14 cellular contexts compared by ENCODE assay signal in the genomic region with DNA sequence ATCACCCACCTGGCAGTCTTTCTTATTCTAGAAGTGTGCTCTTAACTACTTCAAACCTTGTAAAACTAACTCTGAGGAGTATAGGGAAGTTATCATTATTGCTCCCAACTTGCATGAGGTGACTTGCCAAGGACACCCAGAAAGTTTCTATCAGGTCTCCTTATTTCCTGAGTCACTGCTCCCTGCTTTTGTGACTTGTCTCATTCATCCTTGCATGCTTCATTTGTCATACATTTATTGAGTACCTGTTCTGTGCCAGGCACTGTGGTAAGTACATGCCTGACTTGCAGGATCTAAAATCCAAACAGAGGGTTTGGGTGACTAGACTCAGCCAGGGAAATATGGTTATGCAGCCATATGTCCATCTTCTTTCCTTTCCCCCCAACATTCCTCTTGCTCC. TPM values are rescaled to one million over a fixed set of nuclear protein-coding genes. Genes with fewer than 3 reads are reported as not detected.
DNase-seq lines count a peak whose midpoint lies in the region; ATAC-seq, FAIRE-seq and TF ChIP-seq lines count a peak whose summit lies in the region.
"Had no signal": no experiment of that assay in that cellular context is flagged by ENCODE, and none has a peak within 500 bp of the region (broad histone marks: within the 10 kb centered on the region; RNA-seq: fewer than 3 reads in every experiment).

No MANE protein-coding gene starts in this region.

- H3K27me3 ChIP-seq in RWPE2 (ENCODE audit: insufficient read depth, poor library complexity, severe bottlenecking) (no peaks in the 10 kb centered on the region), keratinocyte (ENCODE audit: control insufficient read depth, extremely low read depth, insufficient read depth, low read length) (no peaks in the 10 kb centered on the region), upper lobe of left lung (no peaks in the 10 kb centered on the region), mesendoderm (ENCODE audit: insufficient read depth, low read length, poor library complexity) (no peaks in the 10 kb centered on the region)
- H3K27me3 ChIP-seq: BLaER1 treated with 17β-estradiol and CSF1 and Interleukin-3, amounts not matched to agents 10 nM and 100 nM had no signal

- no peak overlapping the region for H3K18ac ChIP-seq in mesendoderm (ENCODE audit: low read length)

- DNase-seq in DMS79 treated with DMSO at 0.1 percent for 48 hours (lab: John Stamatoyannopoulos, UW) (peak; percentile 34), RWPE2 (ENCODE audit: low spot score) (no peak), epithelial cell of esophagus (ENCODE audit: low read depth) (peak; percentile 51), keratinocyte (ENCODE audit: low read depth, low spot score) (no peak), upper lobe of left lung (no peak), mesendoderm (no peak), RPMI8226 (no peak)
- DNase-seq: Calu3; CD8-positive, alpha-beta T cell had no signal

- H2BK15ac ChIP-seq in mesendoderm (replicated peaks; ENCODE audit: low read depth) = no peak overlapping the region

- H3K4me1 ChIP-seq in RWPE2 (ENCODE audit: insufficient read depth, poor library complexity, severe bottlenecking) = peaks cover 30% of the 10 kb centered on the region
- H3K4me1 ChIP-seq in keratinocyte (ENCODE audit: control insufficient read depth, extremely low read depth, insufficient read depth, low read length) = peaks cover 37% of the 10 kb centered on the region
- no peaks in the 10 kb centered on the region for H3K4me1 ChIP-seq in upper lobe of left lung
- peaks cover 2% of the 10 kb centered on the region for H3K4me1 ChIP-seq in mesendoderm (ENCODE audit: control insufficient read depth, low read depth, low read length)
- H3K4me1 ChIP-seq: HAP-1 had no signal

- no peak overlapping the region for H3K23ac ChIP-seq in mesendoderm (ENCODE audit: low read length)

- H3K4me2 ChIP-seq in keratinocyte (ENCODE audit: control insufficient read depth, extremely low read depth, insufficient read depth, low read depth, low read length) = no peak overlapping the region
- H3K4me2 ChIP-seq in mesendoderm (ENCODE audit: low read length) = no peak overlapping the region
- H3K4me2 ChIP-seq: BLaER1 treated with 17β-estradiol and CSF1 and Interleukin-3, amounts not matched to agents 10 nM and 100 nM had no signal

- H3K9ac ChIP-seq in keratinocyte (ENCODE audit: control insufficient read depth, extremely low read depth, insufficient read depth, low read length) = no peak overlapping the region
- H3K9ac ChIP-seq in mesendoderm (ENCODE audit: low read length) = no peak overlapping the region
- H3K9ac ChIP-seq: BLaER1 treated with 17β-estradiol and CSF1 and Interleukin-3, amounts not matched to agents 10 nM and 100 nM had no signal

- no peak overlapping the region for H3K4ac ChIP-seq in mesendoderm (ENCODE audit: low read depth, low read length)

- peaks cover 11% of the 10 kb centered on the region; the same call in 1 of the 2 replicates for H3K36me3 ChIP-seq in RWPE2 (ENCODE audit: low read depth)
- H3K36me3 ChIP-seq in keratinocyte (ENCODE audit: control insufficient read depth in 2 of 2, extremely low read depth in 1 of 2, insufficient read depth in 2 of 2, low read length in 2 of 2) = peaks cover 1 to 10% of the 10 kb centered on the region in 2 experiments
- H3K36me3 ChIP-seq in upper lobe of left lung = peaks cover 0 to 8% (median 0%) of the 10 kb centered on the region in 4 donors
- H3K36me3 ChIP-seq in mesendoderm (ENCODE audit: control insufficient read depth, insufficient read depth, low read length) = no peaks in the 10 kb centered on the region
- H3K36me3 ChIP-seq: HAP-1 had no signal

- H3K27ac ChIP-seq in RWPE2 (ENCODE audit: poor library complexity, severe bottlenecking) = peak overlapping the region; percentile 77
- H3K27ac ChIP-seq in keratinocyte (ENCODE audit: control insufficient read depth, insufficient read depth, low read length) = peak overlapping the region; percentile 99
- no peak overlapping the region for H3K27ac ChIP-seq in upper lobe of left lung
- no peak overlapping the region for H3K27ac ChIP-seq in mesendoderm (ENCODE audit: low read depth, low read length)
- H3K27ac ChIP-seq: BLaER1 treated with 17β-estradiol and CSF1 and Interleukin-3, amounts not matched to agents 10 nM and 100 nM had no signal

- no peaks in the 10 kb centered on the region for H3K9me1 ChIP-seq in keratinocyte (ENCODE audit: control insufficient read depth, extremely low read depth, insufficient read depth, low read length)

- TF ChIP-seq EP300 in upper lobe of left lung (IDR thresholded peaks at IDR 0.05) = no peak

- H2BK5ac ChIP-seq in mesendoderm (ENCODE audit: low read length) = no peak overlapping the region

- TF ChIP-seq POLR2A in upper lobe of left lung (IDR thresholded peaks at IDR 0.05) = no peak

- H3K56ac ChIP-seq in mesendoderm (ENCODE audit: low read length) = no peak overlapping the region

- dilution Hi-C loops in keratinocyte (cut with MboI; ENCODE audit: extremely low pct_ligation_motif_present, low sequenced_read_pairs) = no loop called here

- no peaks in the 10 kb centered on the region for H4K20me1 ChIP-seq in keratinocyte (ENCODE audit: control insufficient read depth, extremely low read depth, insufficient read depth, low read length)
- H4K20me1 ChIP-seq: BLaER1 treated with 17β-estradiol and CSF1 and Interleukin-3, amounts not matched to agents 10 nM and 100 nM had no signal

- H2BK120ac ChIP-seq in mesendoderm (ENCODE audit: low read depth, low read length) = no peak overlapping the region

- H4K8ac ChIP-seq in mesendoderm (ENCODE audit: low read depth, low read length) = no peak overlapping the region

- H3K79me2 ChIP-seq in keratinocyte (ENCODE audit: control insufficient read depth, insufficient read depth, low read length) (no peaks in the 10 kb centered on the region), mesendoderm (ENCODE audit: control insufficient read depth, insufficient read depth, low read length) (no peaks in the 10 kb centered on the region)

- no peaks in the 10 kb centered on the region for H3K79me1 ChIP-seq in mesendoderm (ENCODE audit: low read length)

- peak; percentile 46 for FAIRE-seq in keratinocyte (lab: Jason Lieb, UNC)
- FAIRE-seq: G401.6, GM12891, GM19239 had no signal

- TF ChIP-seq CTCF in RWPE2 (IDR thresholded peaks at IDR 0.05; ENCODE audit: poor library complexity, severe bottlenecking) (no peak), epithelial cell of esophagus (IDR thresholded peaks at IDR 0.05; ENCODE audit: insufficient read depth, low read depth, low read length, missing control alignments) (no peak), keratinocyte (optimal IDR thresholded peaks at IDR 0.05 in 1 of 3, IDR thresholded peaks at IDR 0.05 in 1 of 3, conservative IDR thresholded peaks at IDR 0.05 in 1 of 3; ENCODE audit: extremely low read depth in 1 of 3, insufficient read depth in 2 of 3, low read length in 3 of 3) (no peak), upper lobe of left lung (IDR thresholded peaks at IDR 0.05) (no peak)

- no peak overlapping the region for H4K5ac ChIP-seq in mesendoderm (ENCODE audit: low read length)

- H2AFZ ChIP-seq in keratinocyte (ENCODE audit: control insufficient read depth, low read length) = no peak overlapping the region

- no peak overlapping the region for H3K4me3 ChIP-seq in RWPE2 (ENCODE audit: severe bottlenecking)
- H3K4me3 ChIP-seq in epithelial cell of esophagus (ENCODE audit: low read length) = no peak overlapping the region
- no peak overlapping the region for H3K4me3 ChIP-seq in keratinocyte (ENCODE audit: control insufficient read depth in 2 of 3, extremely low read depth in 1 of 3, insufficient read depth in 2 of 3, low read depth in 1 of 3, low read length in 3 of 3)
- no peak overlapping the region for H3K4me3 ChIP-seq in upper lobe of left lung
- H3K4me3 ChIP-seq in mesendoderm (ENCODE audit: low read length) = no peak overlapping the region
- H3K4me3 ChIP-seq: BLaER1 treated with 17β-estradiol and CSF1 and Interleukin-3, amounts not matched to agents 10 nM and 100 nM; HAP-1 had no signal

- no peak overlapping the region for H2AK5ac ChIP-seq in mesendoderm (ENCODE audit: low read length)

- H3K9me3 ChIP-seq in RWPE2 (ENCODE audit: severe bottlenecking) (peaks cover 6% of the 10 kb centered on the region), keratinocyte (ENCODE audit: control insufficient read depth, low read depth, low read length) (no peaks in the 10 kb centered on the region), upper lobe of left lung (no peaks in the 10 kb centered on the region)
- H3K9me3 ChIP-seq: HAP-1 had no signal

- ATAC-seq in RWPE2 (ENCODE audit: low read depth) = no peak
- ATAC-seq in upper lobe of left lung (ENCODE audit: low FRiP score in 2 of 2) = no peak
- ATAC-seq: CD8-positive, alpha-beta T cell had no signal

RNA-seq across cellular contexts. Expression of a gene that starts 25.5 kb away (rescaled TPM):
- 69.9 to 74.2 TPM (median 70.7 TPM) in 3 replicates for polyA plus RNA-seq in keratinocyte
- polyA plus RNA-seq in keratinocyte (2011; ENCODE audit: low read depth) = 18.8 TPM
- polyA plus RNA-seq in keratinocyte (2011; cell fraction: cytosol; rRNA removed) = 48.3 and 59.3 TPM in 2 replicates
- polyA plus RNA-seq in keratinocyte (2011; cell fraction: nucleus; rRNA removed) = 77.8 and 86.7 TPM in 2 replicates
- polyA plus RNA-seq in keratinocyte (2012; ENCODE audit: low replicate concordance) = 28.4 and 57.7 TPM in 2 replicates
- 22.9 to 83.6 TPM (median 76.1 TPM) in 3 replicates for polyA minus RNA-seq in keratinocyte
- 32.8 TPM for polyA minus RNA-seq in keratinocyte (2011; cell fraction: cytosol; rRNA and poly(A)+ RNA removed)
- polyA minus RNA-seq in keratinocyte (2011; cell fraction: nucleus; rRNA and poly(A)+ RNA removed) = 44.0 and 80.8 TPM in 2 replicates
- total RNA-seq in upper lobe of left lung = 10 to 100 TPM in 4 of 6 donors, 1 to 10 TPM in 2; 3.1 to 65.1 (median 12.7) TPM
- polyA plus RNA-seq in mesendoderm (2013, experiment 1 of 2) = 2.6 TPM
- polyA plus RNA-seq in mesendoderm (2013, experiment 2 of 2) = 3.0 TPM

RNA-seq across cellular contexts. Expression of a gene that starts 55.3 kb away (rescaled TPM):
- 84.8 to 95.4 TPM (median 90.5 TPM) in 3 replicates for polyA plus RNA-seq in keratinocyte
- polyA plus RNA-seq in keratinocyte (2011; ENCODE audit: low read depth) = 56.7 TPM
- polyA plus RNA-seq in keratinocyte (2011; cell fraction: cytosol; rRNA removed) = 48.4 and 89.7 TPM in 2 replicates
- 43.2 and 46.3 TPM in 2 replicates for polyA plus RNA-seq in keratinocyte (2011; cell fraction: nucleus; rRNA removed)
- 56.6 and 118 TPM in 2 replicates for polyA plus RNA-seq in keratinocyte (2012; ENCODE audit: low replicate concordance)
- 26.1 to 49.7 TPM (median 35.2 TPM) in 3 replicates for polyA minus RNA-seq in keratinocyte
- 85.6 TPM for polyA minus RNA-seq in keratinocyte (2011; cell fraction: cytosol; rRNA and poly(A)+ RNA removed)
- 21.6 and 22.6 TPM in 2 replicates for polyA minus RNA-seq in keratinocyte (2011; cell fraction: nucleus; rRNA and poly(A)+ RNA removed)
- total RNA-seq in upper lobe of left lung = 10 to 100 TPM; 28.1 to 59.1 (median 43.6) TPM
- 34.3 TPM for polyA plus RNA-seq in mesendoderm (2013, experiment 1 of 2)
- 32.3 TPM for polyA plus RNA-seq in mesendoderm (2013, experiment 2 of 2)

Comparison
In these comparisons a context has a peak if more than half of its experiments do, and no peak if none do; other contexts are left out.
1. DNase-seq: peak in DMS79 treated with DMSO at 0.1 percent for 48 hours (single experiment) and epithelial cell of esophagus (single experiment); none in RWPE2 (single experiment), keratinocyte (single experiment), upper lobe of left lung (0 of 2), mesendoderm (single experiment) and RPMI8226 (single experiment).
2. H3K27ac ChIP-seq: peak in RWPE2 (single experiment) and keratinocyte (single experiment); none in upper lobe of left lung (0 of 4) and mesendoderm (single experiment).